29 cellular contexts compared by ENCODE assay signal in genomic region chr7:110544199-110544598, GRCh38.
"Had no signal": no experiment of that assay in that cellular context is flagged by ENCODE, and none has a peak within 500 bp of the region (broad histone marks: within the 10 kb centered on the region; RNA-seq: fewer than 3 reads in every experiment).

No MANE protein-coding gene starts in this region.

- DNase-seq: activated CD4-positive, alpha-beta memory T cell treated with anti-CD3 and anti-CD28 coated beads for 36 hours; activated CD4-positive, alpha-beta T cell treated with anti-CD3 and anti-CD28 coated beads, Interleukin-2, amount 10 ng/mL, durations not matched to agents 24 days and 14 days; activated CD4-positive, CD25-positive, alpha-beta regulatory T cell treated with anti-CD3 and anti-CD28 coated beads, Interleukin-2, amount 50 U/mL, for 72 hours; activated CD8-positive, alpha-beta memory T cell treated with anti-CD3 and anti-CD28 coated beads, Interleukin-2, amount 50 U/mL, for 4 hours; activated effector memory CD4-positive, alpha-beta T cell treated with anti-CD3 and anti-CD28 coated beads, Interleukin-2, amount 50 U/mL, for 16 hours; activated naive CD4-positive, alpha-beta T cell treated with anti-CD3 and anti-CD28 coated beads, Interleukin-2, amount 50 U/mL, for 16 hours; activated T-cell treated with anti-CD3 and anti-CD28 coated beads, Interleukin-2, amount 50 U/mL, for 1 hour; amniotic stem cell; body of pancreas; cerebellar nuclear complex; cortex of kidney; heart right ventricle; left ventricle myocardium inferior; nephron progenitor cell; right lobe of liver; stimulated activated CD4-positive, alpha-beta T cell treated with anti-CD3 and anti-CD28 coated beads, Interleukin-2, amount 100 ng/mL, for 48 hours; stimulated activated naive CD4-positive, alpha-beta T cell treated with Interleukin-2 at 50 U/mL for 16 hours; T-helper 17 cell; T1000; testis; trophoblast cell; uterus had no signal

- H3K9me3 ChIP-seq: body of pancreas, heart right ventricle, left ventricle myocardium inferior, neutrophil, right lobe of liver, testis, uterus had no signal

- H3K4me1 Mint-ChIP-seq: activated CD4-positive, alpha-beta T cell treated with anti-CD3 and anti-CD28 coated beads, Interleukin-2, amount 10 ng/mL, durations not matched to agents 24 days and 14 days; nephron progenitor cell; T-helper 17 cell had no signal

- H3K9me3 Mint-ChIP-seq: activated CD4-positive, alpha-beta memory T cell treated with anti-CD3 and anti-CD28 coated beads for 36 hours; activated CD4-positive, alpha-beta T cell treated with anti-CD3 and anti-CD28 coated beads, Interleukin-2, amount 10 ng/mL, durations not matched to agents 24 days and 14 days; nephron progenitor cell had no signal

- H3K36me3 Mint-ChIP-seq: activated CD4-positive, alpha-beta memory T cell treated with anti-CD3 and anti-CD28 coated beads for 36 hours had no signal

- H3K4me3 ChIP-seq: body of pancreas, cardiac muscle cell, heart right ventricle, left ventricle myocardium inferior, lung, right lobe of liver, testis, uterus had no signal

- H3K27ac ChIP-seq: body of pancreas, cardiac muscle cell, foreskin keratinocyte, heart right ventricle, left ventricle myocardium inferior, neutrophil, right lobe of liver, testis, uterus had no signal

- H3K36me3 ChIP-seq: cardiac muscle cell, heart right ventricle, left ventricle myocardium inferior, neutrophil, right lobe of liver, uterus had no signal

- H3K4me3 Mint-ChIP-seq: activated CD4-positive, alpha-beta memory T cell treated with anti-CD3 and anti-CD28 coated beads for 36 hours; activated CD4-positive, alpha-beta T cell treated with anti-CD3 and anti-CD28 coated beads, Interleukin-2, amount 10 ng/mL, durations not matched to agents 24 days and 14 days; activated T-helper 1 cell treated with anti-CD3 and anti-CD28 coated beads, Interleukin-12 subunit alpha, Interleukin-12 subunit beta, Interleukin-2, Interleukin-4 antibody, amounts not matched to agents 30 ng/mL and 10 ng/mL and 1 ng/mL, durations not matched to agents 14 hours and 24 hours and 36 hours; nephron progenitor cell; T-helper 17 cell had no signal

- FAIRE-seq: endothelial cell of umbilical vein, islet of Langerhans had no signal

- H3K27ac Mint-ChIP-seq: activated CD4-positive, alpha-beta memory T cell treated with anti-CD3 and anti-CD28 coated beads for 36 hours; activated CD4-positive, alpha-beta T cell treated with anti-CD3 and anti-CD28 coated beads, Interleukin-2, amount 10 ng/mL, durations not matched to agents 24 days and 14 days; activated T-helper 1 cell treated with anti-CD3 and anti-CD28 coated beads, Interleukin-12 subunit alpha, Interleukin-12 subunit beta, Interleukin-2, Interleukin-4 antibody, amounts not matched to agents 30 ng/mL and 10 ng/mL and 1 ng/mL, durations not matched to agents 14 hours and 24 hours and 36 hours; nephron progenitor cell; T-helper 17 cell had no signal

- H3K27me3 Mint-ChIP-seq: activated CD4-positive, alpha-beta memory T cell treated with anti-CD3 and anti-CD28 coated beads for 36 hours; T-helper 17 cell had no signal

- H3K27me3 ChIP-seq: body of pancreas, cardiac muscle cell, foreskin keratinocyte, heart right ventricle, neutrophil, right lobe of liver, testis, uterus had no signal

- H3K4me1 ChIP-seq: body of pancreas, heart right ventricle, left ventricle myocardium inferior, right lobe of liver, testis, uterus had no signal
